11 cellular contexts compared by ENCODE assay signal in the genomic region with DNA sequence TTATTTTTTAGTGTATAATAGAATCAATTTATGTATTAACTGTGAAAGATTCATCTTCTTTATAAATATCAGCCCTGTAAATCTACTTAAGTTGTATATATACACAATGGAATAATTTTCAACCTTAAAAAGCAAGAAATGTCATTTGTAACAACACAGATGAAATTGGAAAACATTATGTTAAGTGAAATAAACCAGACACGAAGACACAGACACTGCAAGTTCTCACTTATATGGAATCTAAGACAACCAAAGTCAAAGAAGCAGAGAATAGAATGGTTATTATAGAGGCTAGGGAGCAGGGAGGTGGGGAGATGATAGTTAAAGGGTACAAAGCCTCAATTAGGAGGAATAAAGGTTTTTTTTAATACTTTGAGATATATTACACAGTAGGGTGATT.
"Had no signal": no experiment of that assay in that cellular context is flagged by ENCODE, and none has a peak within 500 bp of the region (broad histone marks: within the 10 kb centered on the region; RNA-seq: fewer than 3 reads in every experiment).

No MANE protein-coding gene starts in this region.

- H3K4me3 ChIP-seq: GM23248, GM23338, HAP-1 had no signal

- H3K9me3 ChIP-seq: HAP-1 had no signal

- H3K4me1 ChIP-seq: HAP-1 had no signal

- DNase-seq: GM23248, GOT3, H7, H9, HCEC 1CT, HFFc6 had no signal

- FAIRE-seq: H1, H54 had no signal

- H3K4me3 Mint-ChIP-seq: GM23338, H9, HFFc6 had no signal

- ATAC-seq: GM23338, HCT116 had no signal

- H3K4me1 Mint-ChIP-seq: GM23338, H9 had no signal

- H3K36me3 ChIP-seq: HAP-1 had no signal

- H3K9ac ChIP-seq: GM23248 had no signal

- H3K27ac Mint-ChIP-seq: GM23338, H9, HFFc6 had no signal

- H3K27ac ChIP-seq: GM23248 had no signal
